ENCODE assay signal across 6 cellular contexts in genomic region chr19:1206733-1207301, GRCh38. TPM values are rescaled to one million over a fixed set of nuclear protein-coding genes. Genes with fewer than 3 reads are reported as not detected.
A peak's percentile ranks its signal among the peaks of the same experiment; 100 is the strongest.
DNase-seq lines count a peak whose midpoint lies in the region; ATAC-seq and TF ChIP-seq lines count a peak whose summit lies in the region.

No MANE protein-coding gene starts in this region.

- TF ChIP-seq CTCF in DOHH2 (IDR thresholded peaks at IDR 0.05; ENCODE audit: low read depth, low read length, poor library complexity, severe bottlenecking) (no peak), VCaP (conservative IDR thresholded peaks at IDR 0.05) (no peak), hepatocyte (IDR thresholded peaks at IDR 0.05; ENCODE audit: poor library complexity) (no peak), suprapubic skin (IDR thresholded peaks at IDR 0.05) (no peak)

- WGBS in hepatocyte (ENCODE audit: low lambda C conversion rate, missing lambda C conversion rate) = 6% methylated on average over 30 of the region's 32 CpGs
- 6% methylated on average over 26 of the region's 32 CpGs for WGBS in suprapubic skin

- H3K4me1 ChIP-seq in DOHH2 (ENCODE audit: control insufficient read depth, low read length) = peaks cover 22% of the 10 kb centered on the region
- H3K4me1 ChIP-seq in hepatocyte (ENCODE audit: insufficient read depth) = peaks cover 23% of the 10 kb centered on the region
- H3K4me1 ChIP-seq in suprapubic skin = peaks cover 57% of the 10 kb centered on the region

- peaks cover 6% of the 10 kb centered on the region; the same call in 1 of the 2 replicates for H4K20me1 ChIP-seq in DOHH2 (ENCODE audit: control insufficient read depth, insufficient read depth, low read depth, low read length)
- peaks cover 49% of the 10 kb centered on the region for H4K20me1 ChIP-seq in hepatocyte (ENCODE audit: insufficient read depth, poor library complexity, severe bottlenecking)

- H3K36me3 ChIP-seq in DOHH2 (ENCODE audit: control insufficient read depth, low read length) (peaks cover 34% of the 10 kb centered on the region), hepatocyte (replicated peaks; ENCODE audit: insufficient read depth, low read depth) (no peaks in the 10 kb centered on the region), suprapubic skin (no peaks in the 10 kb centered on the region)

- no peaks in the 10 kb centered on the region for H3F3A ChIP-seq in DOHH2 (ENCODE audit: control insufficient read depth, insufficient read depth)

- peak overlapping the region; percentile 62 for H3K27ac ChIP-seq in DOHH2 (ENCODE audit: low read depth, low read length)
- peak overlapping the region; percentile 85 for H3K27ac ChIP-seq in VCaP
- peak overlapping the region; percentile 80 for H3K27ac ChIP-seq in hepatocyte
- H3K27ac ChIP-seq in suprapubic skin = peak overlapping the region; percentile 58

- H3K4me2 ChIP-seq in DOHH2 (ENCODE audit: low read length) (peak overlapping the region; percentile 80), hepatocyte (peak overlapping the region; percentile 91)

- H3K79me2 ChIP-seq in DOHH2 (ENCODE audit: control insufficient read depth, low read length) (peaks cover 58% of the 10 kb centered on the region), hepatocyte (peaks cover 56% of the 10 kb centered on the region)

- DNase-seq in hepatocyte (ENCODE audit: low spot score) (peak; percentile 29), suprapubic skin (ENCODE audit: low spot score in 2 of 2) (no peak), NCI-H1092 treated with DMSO at 0.1 percent for 48 hours (lab: John Stamatoyannopoulos, UW) (no peak)

- no peak overlapping the region for H2AFZ ChIP-seq in hepatocyte

- H3K9me3 ChIP-seq in DOHH2 (ENCODE audit: control insufficient read depth, insufficient read depth, low read length) (no peaks in the 10 kb centered on the region), hepatocyte (ENCODE audit: low read depth) (no peaks in the 10 kb centered on the region), suprapubic skin (no peaks in the 10 kb centered on the region)

- H3K27me3 ChIP-seq in DOHH2 (ENCODE audit: control insufficient read depth, low read length) (no peaks in the 10 kb centered on the region), hepatocyte (no peaks in the 10 kb centered on the region), suprapubic skin (no peaks in the 10 kb centered on the region)

- peak overlapping the region; percentile 88 for H3K4me3 ChIP-seq in DOHH2 (ENCODE audit: low read length)
- peak overlapping the region; percentile 87 for H3K4me3 ChIP-seq in hepatocyte
- H3K4me3 ChIP-seq in suprapubic skin = peak overlapping the region; percentile 69

- H3K9me2 ChIP-seq in DOHH2 (replicated peaks; ENCODE audit: control insufficient read depth, low read length) (no peaks in the 10 kb centered on the region), hepatocyte (replicated peaks; ENCODE audit: insufficient read depth) (no peaks in the 10 kb centered on the region)

- TF ChIP-seq POLR2A in suprapubic skin (IDR thresholded peaks at IDR 0.05) = no peak

- ATAC-seq in HG03457 (IDR thresholded peaks at IDR 0.05; ENCODE audit: unreplicated experiment) = no peak

- no peak for TF ChIP-seq EP300 in suprapubic skin (IDR thresholded peaks at IDR 0.05)

RNA-seq across cellular contexts. Expression of gene STK11, which starts 1.2 kb away (rescaled TPM):
- total RNA-seq in hepatocyte = 48.9 and 53.3 TPM in 2 replicates
- polyA plus RNA-seq in hepatocyte = 73.8 and 76.6 TPM in 2 replicates
- 10 to 100 TPM; 62.5 to 76.9 (median 66.4) TPM for total RNA-seq in suprapubic skin

RNA-seq across cellular contexts. Expression of gene CBARP, which starts 31.0 kb away (rescaled TPM):
- 1.1 and 4.2 TPM in 2 replicates for total RNA-seq in hepatocyte
- 7.1 and 10.7 TPM in 2 replicates for polyA plus RNA-seq in hepatocyte
- total RNA-seq in suprapubic skin = 1 to 10 TPM; 2.9 to 8.6 (median 5.1) TPM

RNA-seq across cellular contexts. Expression of gene SBNO2, which starts 32.7 kb away (rescaled TPM):
- total RNA-seq in hepatocyte (15.2 and 15.6 TPM in 2 replicates), suprapubic skin (10 to 100 TPM; 36.7 to 58.9 (median 45.5) TPM)
- 12.7 and 16.2 TPM in 2 replicates for polyA plus RNA-seq in hepatocyte

RNA-seq across cellular contexts. Expression of gene ATP5F1D, which starts 34.7 kb away (rescaled TPM):
- 54.0 and 64.1 TPM in 2 replicates for total RNA-seq in hepatocyte
- polyA plus RNA-seq in hepatocyte = 291 and 297 TPM in 2 replicates
- 100 to 1,000 TPM; 102 to 205 (median 137) TPM for total RNA-seq in suprapubic skin

RNA-seq across cellular contexts. Expression of gene MIDN, which starts 41.6 kb away (rescaled TPM):
- total RNA-seq in hepatocyte = 28.7 and 30.1 TPM in 2 replicates
- polyA plus RNA-seq in hepatocyte = 94.6 and 98.4 TPM in 2 replicates
- 100 to 1,000 TPM in 2 of 4 donors, 10 to 100 TPM in 2; 89.0 to 153 (median 105) TPM for total RNA-seq in suprapubic skin
